ENCODE assay signal across 34 cellular contexts in genomic region chr20:12598894-12599293, GRCh38.
A peak's percentile ranks its signal among the peaks of the same experiment; 100 is the strongest.
DNase-seq lines count a peak whose midpoint lies in the region; FAIRE-seq and TF ChIP-seq lines count a peak whose summit lies in the region.
"Had no signal": no experiment of that assay in that cellular context is flagged by ENCODE, and none has a peak within 500 bp of the region (broad histone marks: within the 10 kb centered on the region; RNA-seq: fewer than 3 reads in every experiment).

No MANE protein-coding gene starts in this region.

- no peaks in the 10 kb centered on the region for H3K9me3 Mint-ChIP-seq in endodermal cell
- H3K9me3 Mint-ChIP-seq: activated T-helper 17 cell treated with anti-CD3 and anti-CD28 coated beads, Interleukin-2, amount 50 U/mL, for 72 hours; stimulated activated naive CD8-positive, alpha-beta T cell treated with anti-CD3 and anti-CD28 coated beads, Interleukin-15, Interleukin-2, amounts not matched to agents 100 ng/mL and 50 ng/mL, for 24 hours had no signal

- no peak overlapping the region for H3K4me3 ChIP-seq in bronchial epithelial cell (ENCODE audit: low read depth, low read length)
- no peak overlapping the region for H3K4me3 ChIP-seq in endodermal cell (ENCODE audit: low read length)
- H3K4me3 ChIP-seq: GM12878, K562, lower lobe of right lung, prostate gland, right lobe of liver, spleen, testis had no signal

- no peaks in the 10 kb centered on the region for H3K36me3 Mint-ChIP-seq in endodermal cell (ENCODE audit: low read depth)
- H3K36me3 Mint-ChIP-seq: activated naive CD4-positive, alpha-beta T cell treated with anti-CD3 and anti-CD28 coated beads, Interleukin-2, amount 50 U/mL, for 24 hours; CD4-positive, CD25-positive, alpha-beta regulatory T cell; naive thymus-derived CD8-positive, alpha-beta T cell had no signal

- 96 to 100% methylated on average over 1 to 3 of the region's 3 CpGs for WGBS in endodermal cell (ENCODE audit: insufficient coverage in 1 of 2, insufficient read length in 1 of 2), 2 experiments

- H3K36me3 ChIP-seq in bronchial epithelial cell (ENCODE audit: control insufficient read depth, insufficient read depth, low read length) (no peaks in the 10 kb centered on the region), endodermal cell (ENCODE audit: control insufficient read depth, insufficient read depth, low read length) (no peaks in the 10 kb centered on the region)
- H3K36me3 ChIP-seq: lower lobe of right lung, prostate gland, right lobe of liver, spleen had no signal

- H3K4me1 ChIP-seq in endodermal cell (ENCODE audit: control insufficient read depth, insufficient read depth, low read length) = no peaks in the 10 kb centered on the region
- H3K4me1 ChIP-seq: lower lobe of right lung, prostate gland, right lobe of liver, spleen, testis had no signal

- H3K9ac ChIP-seq in endodermal cell (ENCODE audit: extremely low read depth, low read length, poor library complexity, severe bottlenecking) = no peak overlapping the region

- no peak for FAIRE-seq in bronchial epithelial cell (lab: Jason Lieb, UNC)
- FAIRE-seq: A204.1, D721Med, GM12878, HTR-8/SVneo, K562 had no signal

- H3K4me3 Mint-ChIP-seq in endodermal cell = no peak overlapping the region
- H3K4me3 Mint-ChIP-seq: activated CD8-positive, alpha-beta T cell treated with anti-CD3 and anti-CD28 coated beads, Interleukin-2, amount 10 ng/mL, durations not matched to agents 7 days and 5 days; activated naive CD4-positive, alpha-beta T cell treated with anti-CD3 and anti-CD28 coated beads, Interleukin-2, amount 50 U/mL, for 24 hours; activated T-helper 17 cell treated with anti-CD3 and anti-CD28 coated beads, Interleukin-2, amount 50 U/mL, for 72 hours; CD4-positive, CD25-positive, alpha-beta regulatory T cell; naive thymus-derived CD8-positive, alpha-beta T cell; stimulated activated naive CD8-positive, alpha-beta T cell treated with anti-CD3 and anti-CD28 coated beads, Interleukin-15, Interleukin-2, amounts not matched to agents 100 ng/mL and 50 ng/mL, for 24 hours; T-helper 2 cell treated with Interferon-gamma antibody and Interleukin-4, amounts not matched to agents 5 μg/mL and 100 μg/mL, for 36 hours had no signal

- H3K27ac ChIP-seq in endodermal cell (ENCODE audit: low read depth, low read length) = no peak overlapping the region
- H3K27ac ChIP-seq: epithelial cell of prostate, lower lobe of right lung, prostate gland, right lobe of liver, spleen, testis had no signal

- H3K27ac Mint-ChIP-seq in endodermal cell = no peak overlapping the region
- H3K27ac Mint-ChIP-seq: activated CD8-positive, alpha-beta T cell treated with anti-CD3 and anti-CD28 coated beads, Interleukin-2, amount 10 ng/mL, durations not matched to agents 7 days and 5 days; activated naive CD4-positive, alpha-beta T cell treated with anti-CD3 and anti-CD28 coated beads, Interleukin-2, amount 50 U/mL, for 24 hours; activated T-helper 17 cell treated with anti-CD3 and anti-CD28 coated beads, Interleukin-2, amount 50 U/mL, for 72 hours; CD4-positive, CD25-positive, alpha-beta regulatory T cell; naive thymus-derived CD8-positive, alpha-beta T cell; stimulated activated naive CD8-positive, alpha-beta T cell treated with anti-CD3 and anti-CD28 coated beads, Interleukin-15, Interleukin-2, amounts not matched to agents 100 ng/mL and 50 ng/mL, for 24 hours; T-helper 2 cell treated with Interferon-gamma antibody and Interleukin-4, amounts not matched to agents 5 μg/mL and 100 μg/mL, for 36 hours had no signal

- H3K4me1 Mint-ChIP-seq in endodermal cell = peaks cover 3% of the 10 kb centered on the region
- H3K4me1 Mint-ChIP-seq: activated naive CD4-positive, alpha-beta T cell treated with anti-CD3 and anti-CD28 coated beads, Interleukin-2, amount 50 U/mL, for 24 hours; activated T-helper 17 cell treated with anti-CD3 and anti-CD28 coated beads, Interleukin-2, amount 50 U/mL, for 72 hours; CD4-positive, CD25-positive, alpha-beta regulatory T cell; naive thymus-derived CD8-positive, alpha-beta T cell had no signal

- TF ChIP-seq CTCF in bronchial epithelial cell (IDR thresholded peaks at IDR 0.05; ENCODE audit: insufficient read depth, low read length, severe bottlenecking) (no peak), endodermal cell (conservative IDR thresholded peaks at IDR 0.05) (no peak)

- no peaks in the 10 kb centered on the region for H3K27me3 Mint-ChIP-seq in endodermal cell (ENCODE audit: insufficient read depth)
- H3K27me3 Mint-ChIP-seq: activated naive CD4-positive, alpha-beta T cell treated with anti-CD3 and anti-CD28 coated beads, Interleukin-2, amount 50 U/mL, for 24 hours; activated T-helper 17 cell treated with anti-CD3 and anti-CD28 coated beads, Interleukin-2, amount 50 U/mL, for 72 hours; CD4-positive, CD25-positive, alpha-beta regulatory T cell; stimulated activated naive CD8-positive, alpha-beta T cell treated with anti-CD3 and anti-CD28 coated beads, Interleukin-15, Interleukin-2, amounts not matched to agents 100 ng/mL and 50 ng/mL, for 24 hours had no signal

- H3K27me3 ChIP-seq in bronchial epithelial cell (ENCODE audit: control insufficient read depth, insufficient read depth, low read length) (no peaks in the 10 kb centered on the region), endodermal cell (ENCODE audit: control insufficient read depth, insufficient read depth, low read length, poor library complexity, severe bottlenecking) (no peaks in the 10 kb centered on the region)
- H3K27me3 ChIP-seq: right lobe of liver, spleen, testis had no signal

- DNase-seq in NCI-H2171 treated with DMSO at 0.1 percent for 48 hours (lab: John Stamatoyannopoulos, UW) = peak; percentile 60
- DNase-seq in NCI-H2171 (lab: John Stamatoyannopoulos, UW) = no peak
- peak; percentile 67 for DNase-seq in DMS79 treated with DMSO at 0.1 percent for 48 hours (lab: John Stamatoyannopoulos, UW)
- peak; percentile 66 for DNase-seq in NCI-H146 treated with DMSO at 0.1 percent for 48 hours (lab: John Stamatoyannopoulos, UW; ENCODE audit: unreplicated experiment)
- peak; percentile 9 for DNase-seq in bronchial epithelial cell (ENCODE audit: low read depth)
- DNase-seq in endodermal cell = no peak
- DNase-seq in activated CD4-positive, alpha-beta T cell treated with anti-CD3 and anti-CD28 coated beads for 4 hours = no peak
- DNase-seq in activated CD4-positive, alpha-beta T cell treated with anti-CD3 and anti-CD28 coated beads, Interleukin-2, amount 50 U/mL, for 4 hours = no peak
- DNase-seq: activated CD4-positive, alpha-beta T cell treated with anti-CD3 and anti-CD28 coated beads for 1 hour; activated CD8-positive, alpha-beta T cell treated with anti-CD3 and anti-CD28 coated beads, Interleukin-2, amount 10 ng/mL, durations not matched to agents 7 days and 5 days; amygdala; CD4-positive, CD25-positive, alpha-beta regulatory T cell; H7; hypothalamus; lower lobe of right lung; naive thymus-derived CD8-positive, alpha-beta T cell; NCI-H1694 treated with DMSO at 0.1 percent for 48 hours; NK-92 treated with Interleukin-12 subunit alpha and Interleukin-12 subunit beta, amount 100 ng/mL, for 24 hours; nucleus accumbens; right lobe of liver; spleen; stimulated activated CD8-positive, alpha-beta memory T cell treated with anti-CD3 and anti-CD28 coated beads, Interleukin-4, amount 100 ng/mL, for 48 hours; testis had no signal

- no peaks in the 10 kb centered on the region for H3K9me3 ChIP-seq in endodermal cell (ENCODE audit: control insufficient read depth, low read length)
- H3K9me3 ChIP-seq: lower lobe of right lung, prostate gland, right lobe of liver, testis had no signal

Comparison
In these comparisons a context has a peak if more than half of its experiments do, and no peak if none do; other contexts are left out.
1. DNase-seq: peak in NCI-H2171 treated with DMSO at 0.1 percent for 48 hours (single experiment), DMS79 treated with DMSO at 0.1 percent for 48 hours (single experiment), NCI-H146 treated with DMSO at 0.1 percent for 48 hours (single experiment) and bronchial epithelial cell (single experiment); none in NCI-H2171 (single experiment), endodermal cell (single experiment), activated CD4-positive, alpha-beta T cell treated with anti-CD3 and anti-CD28 coated beads for 4 hours (0 of 2) and activated CD4-positive, alpha-beta T cell treated with anti-CD3 and anti-CD28 coated beads, Interleukin-2, amount 50 U/mL, for 4 hours (0 of 2).